In genomic region chr17:19328441-19329061, GRCh38 we compare ENCODE assay signal across 3 cellular contexts.
TF ChIP-seq lines count a peak whose summit lies in the region.

No MANE protein-coding gene starts in this region.

TF ChIP-seq in GM23338, 12 proteins besides CTCF, POLR2A, EP300 and RAD21:
- no peak for TF ChIP-seq ZNF331 (CRISPR knock-in tag; IDR thresholded peaks at IDR 0.05; ENCODE audit: low read depth)
- TF ChIP-seq NANOG (IDR thresholded peaks at IDR 0.05; ENCODE audit: borderline replicate concordance), result no peak
- no peak for TF ChIP-seq ZNF114 (CRISPR knock-in tag; IDR thresholded peaks at IDR 0.05)
- no peak for TF ChIP-seq ZNF462 (CRISPR knock-in tag; IDR thresholded peaks at IDR 0.05)
- TF ChIP-seq EZH2 (IDR thresholded peaks at IDR 0.05; ENCODE audit: low read depth, unreplicated experiment), result no peak
TF ChIP-seq in GM23338: peak in this region for 0.

TF ChIP-seq in HCT116, 20 proteins besides CTCF, POLR2A, EP300 and RAD21:
- TF ChIP-seq FOSL1 (IDR thresholded peaks at IDR 0.05; ENCODE audit: low read depth) (no peak), POLR2AphosphoS5 (IDR thresholded peaks at IDR 0.05; ENCODE audit: low read depth, low read length) (no peak), ATF3 (IDR thresholded peaks at IDR 0.05) (no peak), ZNF274 (IDR thresholded peaks at IDR 0.05; ENCODE audit: low read depth, low read length) (no peak), SIN3A (IDR thresholded peaks at IDR 0.05; ENCODE audit: low read depth) (no peak), REST (IDR thresholded peaks at IDR 0.05; ENCODE audit: low read depth) (no peak), TCF7L2 (IDR thresholded peaks at IDR 0.05; ENCODE audit: borderline replicate concordance, extremely low read depth, insufficient read depth, insufficient read length) (no peak), EZH2 (IDR thresholded peaks at IDR 0.05) (no peak), ELF1 (IDR thresholded peaks at IDR 0.05; ENCODE audit: borderline replicate concordance, low read depth) (no peak), EZH2phosphoT487 (IDR thresholded peaks at IDR 0.05; ENCODE audit: borderline replicate concordance) (no peak), YY1 (IDR thresholded peaks at IDR 0.05; ENCODE audit: extremely low read depth, insufficient replicate concordance, low read depth, low read length) (no peak), JUND (IDR thresholded peaks at IDR 0.05) (no peak), EGR1 (IDR thresholded peaks at IDR 0.05; ENCODE audit: low read depth) (no peak), SRF (IDR thresholded peaks at IDR 0.05; ENCODE audit: low read depth) (no peak), ZFX (IDR thresholded peaks at IDR 0.05) (no peak), SP1 (IDR thresholded peaks at IDR 0.05; ENCODE audit: low read depth) (no peak)
- TF ChIP-seq, protein P1, sequence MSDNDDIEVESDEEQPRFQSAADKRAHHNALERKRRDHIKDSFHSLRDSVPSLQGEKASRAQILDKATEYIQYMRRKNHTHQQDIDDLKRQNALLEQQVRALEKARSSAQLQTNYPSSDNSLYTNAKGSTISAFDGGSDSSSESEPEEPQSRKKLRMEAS (IDR thresholded peaks at IDR 0.05), result no peak
- TF ChIP-seq, protein P2, sequence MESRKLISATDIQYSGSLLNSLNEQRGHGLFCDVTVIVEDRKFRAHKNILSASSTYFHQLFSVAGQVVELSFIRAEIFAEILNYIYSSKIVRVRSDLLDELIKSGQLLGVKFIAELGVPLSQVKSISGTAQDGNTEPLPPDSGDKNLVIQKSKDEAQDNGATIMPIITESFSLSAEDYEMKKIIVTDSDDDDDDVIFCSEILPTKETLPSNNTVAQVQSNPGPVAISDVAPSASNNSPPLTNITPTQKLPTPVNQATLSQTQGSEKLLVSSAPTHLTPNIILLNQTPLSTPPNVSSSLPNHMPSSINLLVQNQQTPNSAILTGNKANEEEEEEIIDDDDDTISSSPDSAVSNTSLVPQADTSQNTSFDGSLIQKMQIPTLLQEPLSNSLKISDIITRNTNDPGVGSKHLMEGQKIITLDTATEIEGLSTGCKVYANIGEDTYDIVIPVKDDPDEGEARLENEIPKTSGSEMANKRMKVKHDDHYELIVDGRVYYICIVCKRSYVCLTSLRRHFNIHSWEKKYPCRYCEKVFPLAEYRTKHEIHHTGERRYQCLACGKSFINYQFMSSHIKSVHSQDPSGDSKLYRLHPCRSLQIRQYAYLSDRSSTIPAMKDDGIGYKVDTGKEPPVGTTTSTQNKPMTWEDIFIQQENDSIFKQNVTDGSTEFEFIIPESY (IDR thresholded peaks at IDR 0.05; ENCODE audit: extremely low read depth, insufficient replicate concordance, low read length), result no peak

TF ChIP-seq in H1, 55 proteins besides CTCF, POLR2A, EP300 and RAD21:
- no peak for TF ChIP-seq CHD2 (IDR thresholded peaks at IDR 0.05; ENCODE audit: low read length)
- TF ChIP-seq EZH2 (IDR thresholded peaks at IDR 0.05; ENCODE audit: low read depth, low read length, severe bottlenecking), result no peak
- no peak for TF ChIP-seq SRF (IDR thresholded peaks at IDR 0.05; ENCODE audit: low read depth, low read length)
- no peak for TF ChIP-seq POU5F1 (IDR thresholded peaks at IDR 0.05; ENCODE audit: low read depth, low read length)
- TF ChIP-seq SUZ12 (IDR thresholded peaks at IDR 0.05; ENCODE audit: low read length), result no peak
- no peak for TF ChIP-seq ASH2L (IDR thresholded peaks at IDR 0.05; ENCODE audit: low read length)
TF ChIP-seq in H1: peak in this region for 0.
